17 cellular contexts compared by ENCODE assay signal in genomic region chr1:191290441-191290840, GRCh38.
DNase-seq lines count a peak whose midpoint lies in the region; ATAC-seq, FAIRE-seq and TF ChIP-seq lines count a peak whose summit lies in the region.
"Had no signal": no experiment of that assay in that cellular context is flagged by ENCODE, and none has a peak within 500 bp of the region (broad histone marks: within the 10 kb centered on the region; RNA-seq: fewer than 3 reads in every experiment).

No MANE protein-coding gene starts in this region.

- peak; percentile 42 for FAIRE-seq in G401.6 (lab: Jason Lieb, UNC)

- peak; percentile 97 for DNase-seq in NCI-H82 (lab: John Stamatoyannopoulos, UW)
- DNase-seq in epithelial cell of proximal tubule (ENCODE audit: low read depth): peak; percentile 67
- DNase-seq in renal cortical epithelial cell (ENCODE audit: low read depth): peak; percentile 85
- no peak for DNase-seq in AG08395 (ENCODE audit: low spot score)
- DNase-seq: activated T-cell treated with anti-CD3 and anti-CD28 coated beads, Interleukin-2, amount 50 U/mL, for 48 hours; DMS153; effector memory CD4-positive, alpha-beta T cell; HCEC 1CT; NCI-H1694 treated with DMSO at 0.1 percent for 48 hours; NCI-H446; SHP77 treated with DMSO at 0.1 percent for 48 hours; stimulated activated naive CD4-positive, alpha-beta T cell had no signal

- no peak for TF ChIP-seq CTCF in epithelial cell of proximal tubule (conservative IDR thresholded peaks at IDR 0.05; ENCODE audit: low read depth, low read length)

- no peak for ATAC-seq in GM18517 (IDR thresholded peaks at IDR 0.05; ENCODE audit: unreplicated experiment)
- no peak for ATAC-seq in HG03457 (IDR thresholded peaks at IDR 0.05; ENCODE audit: unreplicated experiment)

- no peak overlapping the region for H3K4me3 ChIP-seq in epithelial cell of proximal tubule (ENCODE audit: low read depth, low read length)
- H3K4me3 ChIP-seq: BLaER1, lung had no signal
